1 cellular context compared by ENCODE assay signal in the genomic region with DNA sequence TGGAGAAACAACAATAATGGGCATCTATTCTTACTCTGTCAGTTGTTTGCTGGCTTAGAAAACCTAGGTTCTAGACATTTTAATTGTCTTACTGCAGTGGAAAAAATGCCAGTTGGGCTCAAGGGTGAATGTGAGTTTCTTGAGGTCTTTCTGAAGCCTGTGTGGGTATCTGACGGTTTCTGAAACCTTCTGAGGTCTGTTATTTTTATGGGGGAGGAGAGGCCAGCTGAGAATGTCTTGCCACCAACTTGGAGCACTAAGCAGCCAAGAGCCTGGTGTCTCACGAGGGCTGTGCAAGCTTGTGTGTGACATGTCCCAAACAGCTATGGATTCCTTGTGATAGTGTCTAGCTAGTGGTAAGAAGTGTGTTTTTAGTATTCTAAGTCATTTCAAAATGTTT.
TF ChIP-seq lines count a peak whose summit lies in the region.

No MANE protein-coding gene starts in this region.

TF ChIP-seq in HepG2, 621 proteins besides CTCF, POLR2A, EP300 and RAD21 (continued from another document):
- TF ChIP-seq ZNF556 (CRISPR knock-in tag; IDR thresholded peaks at IDR 0.05; ENCODE audit: borderline replicate concordance) (no peak), NFYB (CRISPR knock-in tag; IDR thresholded peaks at IDR 0.05) (no peak), MIER3 (CRISPR knock-in tag; IDR thresholded peaks at IDR 0.05; ENCODE audit: borderline replicate concordance) (no peak), SRSF9 (IDR thresholded peaks at IDR 0.05; ENCODE audit: borderline replicate concordance, insufficient read depth, low read depth, low read length, poor library complexity, severe bottlenecking) (no peak), YEATS4 (CRISPR knock-in tag; IDR thresholded peaks at IDR 0.05; ENCODE audit: borderline replicate concordance) (no peak), RBM22 (optimal IDR thresholded peaks at IDR 0.05; ENCODE audit: low read length) (no peak)
- TF ChIP-seq, protein P1, sequence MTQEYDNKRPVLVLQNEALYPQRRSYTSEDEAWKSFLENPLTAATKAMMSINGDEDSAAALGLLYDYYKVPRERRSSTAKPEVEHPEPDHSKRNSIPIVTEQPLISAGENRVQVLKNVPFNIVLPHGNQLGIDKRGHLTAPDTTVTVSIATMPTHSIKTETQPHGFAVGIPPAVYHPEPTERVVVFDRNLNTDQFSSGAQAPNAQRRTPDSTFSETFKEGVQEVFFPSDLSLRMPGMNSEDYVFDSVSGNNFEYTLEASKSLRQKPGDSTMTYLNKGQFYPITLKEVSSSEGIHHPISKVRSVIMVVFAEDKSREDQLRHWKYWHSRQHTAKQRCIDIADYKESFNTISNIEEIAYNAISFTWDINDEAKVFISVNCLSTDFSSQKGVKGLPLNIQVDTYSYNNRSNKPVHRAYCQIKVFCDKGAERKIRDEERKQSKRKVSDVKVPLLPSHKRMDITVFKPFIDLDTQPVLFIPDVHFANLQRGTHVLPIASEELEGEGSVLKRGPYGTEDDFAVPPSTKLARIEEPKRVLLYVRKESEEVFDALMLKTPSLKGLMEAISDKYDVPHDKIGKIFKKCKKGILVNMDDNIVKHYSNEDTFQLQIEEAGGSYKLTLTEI (CRISPR knock-in tag; conservative IDR thresholded peaks at IDR 0.05) = no peak
